ENCODE assay signal across 24 cellular contexts in genomic region chr16:78392585-78393195, GRCh38.
"Had no signal": no experiment of that assay in that cellular context is flagged by ENCODE, and none has a peak within 500 bp of the region (broad histone marks: within the 10 kb centered on the region; RNA-seq: fewer than 3 reads in every experiment).

No MANE protein-coding gene starts in this region.

- H3K4me1 Mint-ChIP-seq: activated CD4-positive, alpha-beta T cell treated with anti-CD3 and anti-CD28 coated beads, Interleukin-2, amount 10 ng/mL, durations not matched to agents 24 days and 14 days; activated CD8-positive, alpha-beta memory T cell treated with anti-CD3 and anti-CD28 coated beads, Interleukin-2, amount 10 ng/mL, durations not matched to agents 7 days and 5 days; activated naive CD4-positive, alpha-beta T cell treated with anti-CD3 and anti-CD28 coated beads, Interleukin-2, amount 10 ng/mL, durations not matched to agents 7 days and 5 days; stimulated activated effector memory CD8-positive, alpha-beta T cell treated with anti-CD3 and anti-CD28 coated beads, Interleukin-12 subunit alpha, Interleukin-12 subunit beta, amount 100 ng/mL, for 72 hours; stimulated activated naive CD8-positive, alpha-beta T cell treated with anti-CD3 and anti-CD28 coated beads, Interleukin-15, amount 100 ng/mL, for 72 hours; T-cell had no signal

- H3K4me3 ChIP-seq: pancreas, psoas muscle, suprapubic skin had no signal

- H3K27me3 ChIP-seq: pancreas, suprapubic skin had no signal

- H3K9me3 ChIP-seq: pancreas, psoas muscle, suprapubic skin had no signal

- DNase-seq: activated CD4-positive, alpha-beta T cell treated with anti-CD3 and anti-CD28 coated beads, Interleukin-2, amount 10 ng/mL, durations not matched to agents 24 days and 14 days; activated CD8-positive, alpha-beta memory T cell treated with anti-CD3 and anti-CD28 coated beads, Interleukin-2, amount 10 ng/mL, durations not matched to agents 7 days and 5 days; activated CD8-positive, alpha-beta T cell treated with anti-CD3 and anti-CD28 coated beads for 36 hours; activated effector memory CD4-positive, alpha-beta T cell treated with anti-CD3 and anti-CD28 coated beads, Interleukin-2, amount 50 U/mL, for 16 hours; activated naive CD4-positive, alpha-beta T cell treated with anti-CD3 and anti-CD28 coated beads, Interleukin-2, amount 10 ng/mL, durations not matched to agents 7 days and 5 days; activated T-cell treated with anti-CD3 and anti-CD28 coated beads for 4 hours; caudate nucleus; effector memory CD4-positive, alpha-beta T cell; immature natural killer cell; midbrain; pancreas; psoas muscle; small intestine; stimulated activated CD4-positive, alpha-beta T cell treated with anti-CD3 and anti-CD28 coated beads, Interleukin-2, amount 100 ng/mL, for 24 hours; stimulated activated naive CD8-positive, alpha-beta T cell treated with anti-CD3 and anti-CD28 coated beads, Interleukin-15, amount 100 ng/mL, for 72 hours; T-cell had no signal

- H3K9me3 Mint-ChIP-seq: activated CD4-positive, alpha-beta T cell treated with anti-CD3 and anti-CD28 coated beads, Interleukin-2, amount 10 ng/mL, durations not matched to agents 24 days and 14 days; immature natural killer cell; natural killer cell treated with Interleukin-12 subunit alpha and Interleukin-12 subunit beta and Interleukin-15 and Interleukin-18, amount 100 ng/mL, for 72 hours; T-cell; T-helper 2 cell treated with Interferon-gamma antibody and Interleukin-4, amounts not matched to agents 5 μg/mL and 100 μg/mL, for 36 hours had no signal

- H3K4me3 Mint-ChIP-seq: activated CD4-positive, alpha-beta T cell treated with anti-CD3 and anti-CD28 coated beads, Interleukin-2, amount 10 ng/mL, durations not matched to agents 24 days and 14 days; activated CD8-positive, alpha-beta memory T cell treated with anti-CD3 and anti-CD28 coated beads, Interleukin-2, amount 10 ng/mL, durations not matched to agents 7 days and 5 days; activated CD8-positive, alpha-beta T cell treated with anti-CD3 and anti-CD28 coated beads for 36 hours; activated naive CD4-positive, alpha-beta T cell treated with anti-CD3 and anti-CD28 coated beads, Interleukin-2, amount 10 ng/mL, durations not matched to agents 7 days and 5 days; brain; immature natural killer cell; natural killer cell treated with Interleukin-12 subunit alpha and Interleukin-12 subunit beta and Interleukin-15 and Interleukin-18, amount 100 ng/mL, for 72 hours; stimulated activated effector memory CD8-positive, alpha-beta T cell treated with anti-CD3 and anti-CD28 coated beads, Interleukin-12 subunit alpha, Interleukin-12 subunit beta, amount 100 ng/mL, for 72 hours; stimulated activated naive CD8-positive, alpha-beta T cell treated with anti-CD3 and anti-CD28 coated beads, Interleukin-15, amount 100 ng/mL, for 72 hours; T-cell; T-helper 2 cell treated with Interferon-gamma antibody and Interleukin-4, amounts not matched to agents 5 μg/mL and 100 μg/mL, for 36 hours had no signal

- H3K27ac ChIP-seq: pancreas, psoas muscle, suprapubic skin, VCaP had no signal

- H3K27ac Mint-ChIP-seq: activated CD4-positive, alpha-beta T cell treated with anti-CD3 and anti-CD28 coated beads, Interleukin-2, amount 10 ng/mL, durations not matched to agents 24 days and 14 days; activated CD8-positive, alpha-beta memory T cell treated with anti-CD3 and anti-CD28 coated beads, Interleukin-2, amount 10 ng/mL, durations not matched to agents 7 days and 5 days; activated CD8-positive, alpha-beta T cell treated with anti-CD3 and anti-CD28 coated beads for 36 hours; activated naive CD4-positive, alpha-beta T cell treated with anti-CD3 and anti-CD28 coated beads, Interleukin-2, amount 10 ng/mL, durations not matched to agents 7 days and 5 days; brain; immature natural killer cell; natural killer cell treated with Interleukin-12 subunit alpha and Interleukin-12 subunit beta and Interleukin-15 and Interleukin-18, amount 100 ng/mL, for 72 hours; stimulated activated effector memory CD8-positive, alpha-beta T cell treated with anti-CD3 and anti-CD28 coated beads, Interleukin-12 subunit alpha, Interleukin-12 subunit beta, amount 100 ng/mL, for 72 hours; stimulated activated naive CD8-positive, alpha-beta T cell treated with anti-CD3 and anti-CD28 coated beads, Interleukin-15, amount 100 ng/mL, for 72 hours; T-cell; T-helper 2 cell treated with Interferon-gamma antibody and Interleukin-4, amounts not matched to agents 5 μg/mL and 100 μg/mL, for 36 hours had no signal

- H3K4me1 ChIP-seq: pancreas, suprapubic skin had no signal

- H3K36me3 ChIP-seq: pancreas, suprapubic skin had no signal

- ATAC-seq: activated CD4-positive, CD25-positive, alpha-beta regulatory T cell treated with anti-CD3 and anti-CD28 coated beads, Interleukin-2, amount 50 U/mL, for 24 hours; activated CD8-positive, alpha-beta memory T cell treated with anti-CD3 and anti-CD28 coated beads, Interleukin-2, amount 10 ng/mL, durations not matched to agents 7 days and 5 days; activated CD8-positive, alpha-beta T cell treated with anti-CD3 and anti-CD28 coated beads for 36 hours; esophagus mucosa; natural killer cell treated with Interleukin-12 subunit alpha and Interleukin-12 subunit beta and Interleukin-15 and Interleukin-18, amount 100 ng/mL, for 72 hours; stimulated activated effector memory CD8-positive, alpha-beta T cell treated with anti-CD3 and anti-CD28 coated beads, Interleukin-12 subunit alpha, Interleukin-12 subunit beta, amount 100 ng/mL, for 72 hours; stimulated activated naive CD8-positive, alpha-beta T cell treated with anti-CD3 and anti-CD28 coated beads, Interleukin-15, amount 100 ng/mL, for 72 hours; T-cell had no signal

- H3K27me3 Mint-ChIP-seq: activated CD4-positive, alpha-beta T cell treated with anti-CD3 and anti-CD28 coated beads, Interleukin-2, amount 10 ng/mL, durations not matched to agents 24 days and 14 days; activated CD8-positive, alpha-beta memory T cell treated with anti-CD3 and anti-CD28 coated beads, Interleukin-2, amount 10 ng/mL, durations not matched to agents 7 days and 5 days; activated CD8-positive, alpha-beta T cell treated with anti-CD3 and anti-CD28 coated beads for 36 hours; activated naive CD4-positive, alpha-beta T cell treated with anti-CD3 and anti-CD28 coated beads, Interleukin-2, amount 10 ng/mL, durations not matched to agents 7 days and 5 days; natural killer cell treated with Interleukin-12 subunit alpha and Interleukin-12 subunit beta and Interleukin-15 and Interleukin-18, amount 100 ng/mL, for 72 hours; stimulated activated naive CD8-positive, alpha-beta T cell treated with anti-CD3 and anti-CD28 coated beads, Interleukin-15, amount 100 ng/mL, for 72 hours; T-cell had no signal

- H3K36me3 Mint-ChIP-seq: activated CD8-positive, alpha-beta memory T cell treated with anti-CD3 and anti-CD28 coated beads, Interleukin-2, amount 10 ng/mL, durations not matched to agents 7 days and 5 days; activated naive CD4-positive, alpha-beta T cell treated with anti-CD3 and anti-CD28 coated beads, Interleukin-2, amount 10 ng/mL, durations not matched to agents 7 days and 5 days; natural killer cell treated with Interleukin-12 subunit alpha and Interleukin-12 subunit beta and Interleukin-15 and Interleukin-18, amount 100 ng/mL, for 72 hours; stimulated activated effector memory CD8-positive, alpha-beta T cell treated with anti-CD3 and anti-CD28 coated beads, Interleukin-12 subunit alpha, Interleukin-12 subunit beta, amount 100 ng/mL, for 72 hours had no signal
